Comparison of ENCODE assay signal across 1 cellular context in genomic region chr16:17316005-17316404, GRCh38.
TF ChIP-seq lines count a peak whose summit lies in the region.

No MANE protein-coding gene starts in this region.

TF ChIP-seq in HepG2, 621 proteins besides CTCF, POLR2A, EP300 and RAD21 (continued from another document):
- TF ChIP-seq IKZF5 (CRISPR knock-in tag; IDR thresholded peaks at IDR 0.05) (no peak), TFAP4 (IDR thresholded peaks at IDR 0.05; ENCODE audit: borderline replicate concordance, low read depth) (peak; percentile 47; the same call in 1 of the 2 replicates), NONO (IDR thresholded peaks at IDR 0.05) (no peak), NONO (CRISPR knock-in tag; conservative IDR thresholded peaks at IDR 0.05) (no peak), SP4 (CRISPR knock-in tag; IDR thresholded peaks at IDR 0.05) (0 out of 2 replicates have a peak, but pooled peaks have one; percentile 19), SAP130 (CRISPR knock-in tag; IDR thresholded peaks at IDR 0.05; ENCODE audit: low read depth) (peak; percentile 25; the same call in 1 of the 2 replicates), E2F1 (CRISPR knock-in tag; IDR thresholded peaks at IDR 0.05) (no peak), U2AF2 (IDR thresholded peaks at IDR 0.05; ENCODE audit: low read depth, low read length) (no peak), ZMYM4 (CRISPR knock-in tag; IDR thresholded peaks at IDR 0.05) (0 out of 2 replicates have a peak, but pooled peaks have one; percentile 21), FOXA3 (CRISPR knock-in tag; IDR thresholded peaks at IDR 0.05) (peak; percentile 66)
